In genomic region chr9:121354141-121354540, GRCh38 we compare ENCODE assay signal across 11 cellular contexts. TPM values are rescaled to one million over a fixed set of nuclear protein-coding genes. Genes with fewer than 3 reads are reported as not detected.
A peak's percentile ranks its signal among the peaks of the same experiment; 100 is the strongest.
DNase-seq lines count a peak whose midpoint lies in the region; ATAC-seq and TF ChIP-seq lines count a peak whose summit lies in the region.
"Had no signal": no experiment of that assay in that cellular context is flagged by ENCODE, and none has a peak within 500 bp of the region (broad histone marks: within the 10 kb centered on the region; RNA-seq: fewer than 3 reads in every experiment).

No MANE protein-coding gene starts in this region.

- 50 to 58% (median 53%) methylated on average over 5 of the region's 5 CpGs for WGBS in psoas muscle, 3 donors

- ATAC-seq in GM18508 (IDR thresholded peaks at IDR 0.05; ENCODE audit: insufficient read depth, unreplicated experiment) (peak; percentile 1), psoas muscle (peak in 3 of 4 donors; percentile 28 to 44 (median 32))
- ATAC-seq: stimulated activated memory B cell treated with anti-CD40 and anti-IgM and Interleukin-4, amounts not matched to agents 10 μg/mL and 1 μg/mL and 100 μg/mL, for 72 hours had no signal

- H3K9me3 ChIP-seq in Peyer's patch (no peaks in the 10 kb centered on the region), psoas muscle (no peaks in the 10 kb centered on the region)

- intact Hi-C loops in psoas muscle (cut with DNase I): no loop called here

- H3K4me1 ChIP-seq in Peyer's patch (peaks cover 0 to 58% (median 6%) of the 10 kb centered on the region in 4 donors), psoas muscle (peaks cover 88% of the 10 kb centered on the region)

- H3K27me3 ChIP-seq in Peyer's patch (no peaks in the 10 kb centered on the region), psoas muscle (ENCODE audit: insufficient read depth in 3 of 3, low read length in 2 of 3) (no peaks in the 10 kb centered on the region)

- H3K27ac ChIP-seq in Peyer's patch: peak overlapping the region; percentile 6 to 69 (median 51)
- H3K27ac ChIP-seq in psoas muscle: peak overlapping the region; percentile 71

- DNase-seq in Peyer's patch (no peak), fibroblast of pulmonary artery (ENCODE audit: low read depth) (peak; percentile 93), psoas muscle (no peak), NCI-H345 (lab: John Stamatoyannopoulos, UW) (no peak), NCI-H2107 treated with DMSO at 0.1 percent for 48 hours (lab: John Stamatoyannopoulos, UW; ENCODE audit: unreplicated experiment) (no peak), EL (no peak)
- DNase-seq in activated effector memory CD4-positive, alpha-beta T cell treated with anti-CD3 and anti-CD28 coated beads, Interleukin-2, amount 50 U/mL, for 16 hours: no peak
- DNase-seq: DMS79 treated with DMSO at 0.1 percent for 48 hours, SW 1271 had no signal

- no peak for TF ChIP-seq POLR2A in Peyer's patch (IDR thresholded peaks at IDR 0.05)

- H3K36me3 ChIP-seq in Peyer's patch: peaks cover 0 to 16% (median 0%) of the 10 kb centered on the region in 3 donors
- peaks cover 11 to 76% of the 10 kb centered on the region in 2 donors for H3K36me3 ChIP-seq in psoas muscle (ENCODE audit: insufficient read depth in 1 of 2, low read depth in 1 of 2)

- TF ChIP-seq CTCF in Peyer's patch (IDR thresholded peaks at IDR 0.05) (no peak), fibroblast of pulmonary artery (IDR thresholded peaks at IDR 0.05; ENCODE audit: low read length, missing control alignments) (no peak), psoas muscle (IDR thresholded peaks at IDR 0.05) (no peak)

- H3K4me3 ChIP-seq in Peyer's patch (no peak overlapping the region), fibroblast of pulmonary artery (replicated peaks; ENCODE audit: low read depth, low read length) (no peak overlapping the region), psoas muscle (no peak overlapping the region)

RNA-seq across cellular contexts. Expression of gene STOM, which starts 15.9 kb away (rescaled TPM):
- 10 to 100 TPM; 30.5 to 60.1 (median 47.2) TPM for total RNA-seq in Peyer's patch
- 100 to 1,000 TPM in 3 of 4 donors, 10 to 100 TPM in 1; 89.6 to 237 (median 114) TPM for total RNA-seq in psoas muscle
- 10 to 100 TPM; 53.2 to 83.4 (median 62.2) TPM for polyA plus RNA-seq in psoas muscle
